In the genomic region with DNA sequence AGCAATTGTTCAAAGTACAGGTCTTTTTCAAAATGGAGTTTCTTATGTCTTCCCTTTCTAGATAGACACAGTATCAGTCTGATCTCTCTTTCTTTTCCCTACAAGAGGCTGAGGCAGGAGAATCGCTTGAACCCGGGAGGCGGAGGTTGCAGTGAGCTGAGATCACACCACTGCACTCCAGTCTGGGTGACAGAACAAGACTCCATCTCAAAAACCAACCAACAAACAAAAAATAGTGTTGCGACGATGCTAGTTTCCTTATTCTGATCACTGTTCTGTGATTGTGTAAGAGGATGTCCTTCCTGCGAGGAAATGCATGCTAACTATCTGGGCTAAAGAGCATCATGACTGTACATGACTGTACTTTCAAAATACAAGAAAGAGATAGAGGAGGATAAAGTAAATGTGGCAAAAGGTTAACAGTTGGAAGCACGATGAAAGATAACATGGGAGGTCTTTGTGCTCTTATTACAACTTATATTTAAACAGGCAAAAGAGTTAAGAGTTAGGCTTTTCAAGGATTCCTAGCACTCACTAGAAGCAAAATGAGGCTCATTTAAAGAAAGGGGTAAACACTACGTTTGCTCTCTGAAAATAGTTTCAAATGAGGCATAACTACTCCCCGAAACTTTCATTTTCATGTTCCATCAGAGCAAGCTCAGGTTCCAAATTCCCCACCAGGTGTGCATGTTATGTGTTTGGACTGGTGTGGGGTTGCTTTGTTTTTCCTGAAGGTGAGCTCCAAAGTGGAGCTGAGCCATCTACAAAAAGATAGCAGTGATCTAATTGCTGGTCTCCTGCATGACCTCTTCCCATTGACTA, we compare ENCODE assay signal across 1 cellular context.
TF ChIP-seq lines count a peak whose summit lies in the region.

No MANE protein-coding gene starts in this region.

TF ChIP-seq in HepG2, 621 proteins besides CTCF, POLR2A, EP300 and RAD21 (continued from another document and continues in another):
- TF ChIP-seq, protein P1, sequence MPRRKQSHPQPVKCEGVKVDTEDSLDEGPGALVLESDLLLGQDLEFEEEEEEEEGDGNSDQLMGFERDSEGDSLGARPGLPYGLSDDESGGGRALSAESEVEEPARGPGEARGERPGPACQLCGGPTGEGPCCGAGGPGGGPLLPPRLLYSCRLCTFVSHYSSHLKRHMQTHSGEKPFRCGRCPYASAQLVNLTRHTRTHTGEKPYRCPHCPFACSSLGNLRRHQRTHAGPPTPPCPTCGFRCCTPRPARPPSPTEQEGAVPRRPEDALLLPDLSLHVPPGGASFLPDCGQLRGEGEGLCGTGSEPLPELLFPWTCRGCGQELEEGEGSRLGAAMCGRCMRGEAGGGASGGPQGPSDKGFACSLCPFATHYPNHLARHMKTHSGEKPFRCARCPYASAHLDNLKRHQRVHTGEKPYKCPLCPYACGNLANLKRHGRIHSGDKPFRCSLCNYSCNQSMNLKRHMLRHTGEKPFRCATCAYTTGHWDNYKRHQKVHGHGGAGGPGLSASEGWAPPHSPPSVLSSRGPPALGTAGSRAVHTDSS (CRISPR knock-in tag; conservative IDR thresholded peaks at IDR 0.05), result no peak
- TF ChIP-seq HNRNPUL1 (IDR thresholded peaks at IDR 0.05; ENCODE audit: low read depth, low read length), result no peak
- TF ChIP-seq, protein P2, sequence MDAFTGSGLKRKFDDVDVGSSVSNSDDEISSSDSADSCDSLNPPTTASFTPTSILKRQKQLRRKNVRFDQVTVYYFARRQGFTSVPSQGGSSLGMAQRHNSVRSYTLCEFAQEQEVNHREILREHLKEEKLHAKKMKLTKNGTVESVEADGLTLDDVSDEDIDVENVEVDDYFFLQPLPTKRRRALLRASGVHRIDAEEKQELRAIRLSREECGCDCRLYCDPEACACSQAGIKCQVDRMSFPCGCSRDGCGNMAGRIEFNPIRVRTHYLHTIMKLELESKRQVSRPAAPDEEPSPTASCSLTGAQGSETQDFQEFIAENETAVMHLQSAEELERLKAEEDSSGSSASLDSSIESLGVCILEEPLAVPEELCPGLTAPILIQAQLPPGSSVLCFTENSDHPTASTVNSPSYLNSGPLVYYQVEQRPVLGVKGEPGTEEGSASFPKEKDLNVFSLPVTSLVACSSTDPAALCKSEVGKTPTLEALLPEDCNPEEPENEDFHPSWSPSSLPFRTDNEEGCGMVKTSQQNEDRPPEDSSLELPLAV (CRISPR knock-in tag; conservative IDR thresholded peaks at IDR 0.05; ENCODE audit: low read depth), result no peak
- no peak for TF ChIP-seq CBX2 (IDR thresholded peaks at IDR 0.05; ENCODE audit: low read depth, low read length)
- no peak for TF ChIP-seq CBX2 (CRISPR knock-in tag; IDR thresholded peaks at IDR 0.05; ENCODE audit: low read depth)
- TF ChIP-seq AGO1 (IDR thresholded peaks at IDR 0.05; ENCODE audit: low read depth, low read length, poor library complexity, severe bottlenecking), result no peak
- no peak for TF ChIP-seq ARHGAP35 (CRISPR knock-in tag; IDR thresholded peaks at IDR 0.05; ENCODE audit: borderline replicate concordance)
- no peak for TF ChIP-seq MIER3 (CRISPR knock-in tag; IDR thresholded peaks at IDR 0.05; ENCODE audit: borderline replicate concordance)
- no peak for TF ChIP-seq MXI1 (IDR thresholded peaks at IDR 0.05; ENCODE audit: borderline replicate concordance, low read depth, low read length)
- TF ChIP-seq, protein P3, sequence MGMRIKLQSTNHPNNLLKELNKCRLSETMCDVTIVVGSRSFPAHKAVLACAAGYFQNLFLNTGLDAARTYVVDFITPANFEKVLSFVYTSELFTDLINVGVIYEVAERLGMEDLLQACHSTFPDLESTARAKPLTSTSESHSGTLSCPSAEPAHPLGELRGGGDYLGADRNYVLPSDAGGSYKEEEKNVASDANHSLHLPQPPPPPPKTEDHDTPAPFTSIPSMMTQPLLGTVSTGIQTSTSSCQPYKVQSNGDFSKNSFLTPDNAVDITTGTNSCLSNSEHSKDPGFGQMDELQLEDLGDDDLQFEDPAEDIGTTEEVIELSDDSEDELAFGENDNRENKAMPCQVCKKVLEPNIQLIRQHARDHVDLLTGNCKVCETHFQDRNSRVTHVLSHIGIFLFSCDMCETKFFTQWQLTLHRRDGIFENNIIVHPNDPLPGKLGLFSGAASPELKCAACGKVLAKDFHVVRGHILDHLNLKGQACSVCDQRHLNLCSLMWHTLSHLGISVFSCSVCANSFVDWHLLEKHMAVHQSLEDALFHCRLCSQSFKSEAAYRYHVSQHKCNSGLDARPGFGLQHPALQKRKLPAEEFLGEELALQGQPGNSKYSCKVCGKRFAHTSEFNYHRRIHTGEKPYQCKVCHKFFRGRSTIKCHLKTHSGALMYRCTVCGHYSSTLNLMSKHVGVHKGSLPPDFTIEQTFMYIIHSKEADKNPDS (CRISPR knock-in tag; IDR thresholded peaks at IDR 0.05), result no peak
- TF ChIP-seq, protein P4, sequence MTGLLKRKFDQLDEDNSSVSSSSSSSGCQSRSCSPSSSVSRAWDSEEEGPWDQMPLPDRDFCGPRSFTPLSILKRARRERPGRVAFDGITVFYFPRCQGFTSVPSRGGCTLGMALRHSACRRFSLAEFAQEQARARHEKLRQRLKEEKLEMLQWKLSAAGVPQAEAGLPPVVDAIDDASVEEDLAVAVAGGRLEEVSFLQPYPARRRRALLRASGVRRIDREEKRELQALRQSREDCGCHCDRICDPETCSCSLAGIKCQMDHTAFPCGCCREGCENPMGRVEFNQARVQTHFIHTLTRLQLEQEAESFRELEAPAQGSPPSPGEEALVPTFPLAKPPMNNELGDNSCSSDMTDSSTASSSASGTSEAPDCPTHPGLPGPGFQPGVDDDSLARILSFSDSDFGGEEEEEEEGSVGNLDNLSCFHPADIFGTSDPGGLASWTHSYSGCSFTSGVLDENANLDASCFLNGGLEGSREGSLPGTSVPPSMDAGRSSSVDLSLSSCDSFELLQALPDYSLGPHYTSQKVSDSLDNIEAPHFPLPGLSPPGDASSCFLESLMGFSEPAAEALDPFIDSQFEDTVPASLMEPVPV (CRISPR knock-in tag; IDR thresholded peaks at IDR 0.05), result no peak
- no peak for TF ChIP-seq NONO (IDR thresholded peaks at IDR 0.05)
- TF ChIP-seq NONO (CRISPR knock-in tag; conservative IDR thresholded peaks at IDR 0.05), result no peak
- TF ChIP-seq ZBTB21 (CRISPR knock-in tag; IDR thresholded peaks at IDR 0.05), result no peak
- TF ChIP-seq FOXO1 (CRISPR knock-in tag; IDR thresholded peaks at IDR 0.05), result peak; percentile 65; the same call in 1 of the 2 replicates
- TF ChIP-seq ZNF674 (CRISPR knock-in tag; IDR thresholded peaks at IDR 0.05; ENCODE audit: low read depth), result no peak
- no peak for TF ChIP-seq SKI (IDR thresholded peaks at IDR 0.05; ENCODE audit: partially characterized antibody)
- TF ChIP-seq CHD2 (IDR thresholded peaks at IDR 0.05; ENCODE audit: low read depth, low read length), result no peak
- no peak; the same call in 1 of the 2 replicates for TF ChIP-seq ZNF878 (CRISPR knock-in tag; IDR thresholded peaks at IDR 0.05)
- TF ChIP-seq KDM1A (CRISPR knock-in tag; IDR thresholded peaks at IDR 0.05), result 0 out of 2 replicates have a peak, but pooled peaks have one; percentile 29
- no peak for TF ChIP-seq SIX4 (CRISPR knock-in tag; IDR thresholded peaks at IDR 0.05)
- TF ChIP-seq RELA (CRISPR knock-in tag; IDR thresholded peaks at IDR 0.05), result no peak
- TF ChIP-seq, protein P5, sequence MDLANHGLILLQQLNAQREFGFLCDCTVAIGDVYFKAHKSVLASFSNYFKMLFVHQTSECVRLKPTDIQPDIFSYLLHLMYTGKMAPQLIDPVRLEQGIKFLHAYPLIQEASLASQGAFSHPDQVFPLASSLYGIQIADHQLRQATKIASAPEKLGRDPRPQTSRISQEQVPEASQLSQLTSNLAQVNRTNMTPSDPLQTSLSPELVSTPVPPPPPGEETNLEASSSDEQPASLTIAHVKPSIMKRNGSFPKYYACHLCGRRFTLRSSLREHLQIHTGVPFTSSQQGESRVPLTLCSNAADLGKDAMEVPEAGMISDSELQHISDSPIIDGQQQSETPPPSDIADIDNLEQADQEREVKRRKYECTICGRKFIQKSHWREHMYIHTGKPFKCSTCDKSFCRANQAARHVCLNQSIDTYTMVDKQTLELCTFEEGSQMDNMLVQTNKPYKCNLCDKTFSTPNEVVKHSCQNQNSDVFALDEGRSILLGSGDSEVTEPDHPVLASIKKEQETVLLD (CRISPR knock-in tag; IDR thresholded peaks at IDR 0.05; ENCODE audit: low read depth), result no peak
- TF ChIP-seq SMAD9 (CRISPR knock-in tag; IDR thresholded peaks at IDR 0.05), result no peak
- TF ChIP-seq, protein P6, sequence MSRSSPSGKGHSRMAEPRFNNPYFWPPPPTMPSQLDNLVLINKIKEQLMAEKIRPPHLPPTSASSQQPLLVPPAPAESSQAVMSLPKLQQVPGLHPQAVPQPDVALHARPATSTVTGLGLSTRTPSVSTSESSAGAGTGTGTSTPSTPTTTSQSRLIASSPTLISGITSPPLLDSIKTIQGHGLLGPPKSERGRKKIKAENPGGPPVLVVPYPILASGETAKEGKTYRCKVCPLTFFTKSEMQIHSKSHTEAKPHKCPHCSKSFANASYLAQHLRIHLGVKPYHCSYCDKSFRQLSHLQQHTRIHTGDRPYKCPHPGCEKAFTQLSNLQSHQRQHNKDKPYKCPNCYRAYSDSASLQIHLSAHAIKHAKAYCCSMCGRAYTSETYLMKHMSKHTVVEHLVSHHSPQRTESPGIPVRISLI (CRISPR knock-in tag; IDR thresholded peaks at IDR 0.05; ENCODE audit: borderline replicate concordance), result peak; percentile 25; the same call in 1 of the 2 replicates
- no peak for TF ChIP-seq ZFP82 (CRISPR knock-in tag; IDR thresholded peaks at IDR 0.05; ENCODE audit: borderline replicate concordance)
- TF ChIP-seq ZNF296 (CRISPR knock-in tag; conservative IDR thresholded peaks at IDR 0.05), result no peak
- no peak for TF ChIP-seq NCOA1 (CRISPR knock-in tag; IDR thresholded peaks at IDR 0.05)
- peak; percentile 50; the same call in 1 of the 2 replicates for TF ChIP-seq ZMYM3 (CRISPR knock-in tag; IDR thresholded peaks at IDR 0.05)
- TF ChIP-seq, protein P7, sequence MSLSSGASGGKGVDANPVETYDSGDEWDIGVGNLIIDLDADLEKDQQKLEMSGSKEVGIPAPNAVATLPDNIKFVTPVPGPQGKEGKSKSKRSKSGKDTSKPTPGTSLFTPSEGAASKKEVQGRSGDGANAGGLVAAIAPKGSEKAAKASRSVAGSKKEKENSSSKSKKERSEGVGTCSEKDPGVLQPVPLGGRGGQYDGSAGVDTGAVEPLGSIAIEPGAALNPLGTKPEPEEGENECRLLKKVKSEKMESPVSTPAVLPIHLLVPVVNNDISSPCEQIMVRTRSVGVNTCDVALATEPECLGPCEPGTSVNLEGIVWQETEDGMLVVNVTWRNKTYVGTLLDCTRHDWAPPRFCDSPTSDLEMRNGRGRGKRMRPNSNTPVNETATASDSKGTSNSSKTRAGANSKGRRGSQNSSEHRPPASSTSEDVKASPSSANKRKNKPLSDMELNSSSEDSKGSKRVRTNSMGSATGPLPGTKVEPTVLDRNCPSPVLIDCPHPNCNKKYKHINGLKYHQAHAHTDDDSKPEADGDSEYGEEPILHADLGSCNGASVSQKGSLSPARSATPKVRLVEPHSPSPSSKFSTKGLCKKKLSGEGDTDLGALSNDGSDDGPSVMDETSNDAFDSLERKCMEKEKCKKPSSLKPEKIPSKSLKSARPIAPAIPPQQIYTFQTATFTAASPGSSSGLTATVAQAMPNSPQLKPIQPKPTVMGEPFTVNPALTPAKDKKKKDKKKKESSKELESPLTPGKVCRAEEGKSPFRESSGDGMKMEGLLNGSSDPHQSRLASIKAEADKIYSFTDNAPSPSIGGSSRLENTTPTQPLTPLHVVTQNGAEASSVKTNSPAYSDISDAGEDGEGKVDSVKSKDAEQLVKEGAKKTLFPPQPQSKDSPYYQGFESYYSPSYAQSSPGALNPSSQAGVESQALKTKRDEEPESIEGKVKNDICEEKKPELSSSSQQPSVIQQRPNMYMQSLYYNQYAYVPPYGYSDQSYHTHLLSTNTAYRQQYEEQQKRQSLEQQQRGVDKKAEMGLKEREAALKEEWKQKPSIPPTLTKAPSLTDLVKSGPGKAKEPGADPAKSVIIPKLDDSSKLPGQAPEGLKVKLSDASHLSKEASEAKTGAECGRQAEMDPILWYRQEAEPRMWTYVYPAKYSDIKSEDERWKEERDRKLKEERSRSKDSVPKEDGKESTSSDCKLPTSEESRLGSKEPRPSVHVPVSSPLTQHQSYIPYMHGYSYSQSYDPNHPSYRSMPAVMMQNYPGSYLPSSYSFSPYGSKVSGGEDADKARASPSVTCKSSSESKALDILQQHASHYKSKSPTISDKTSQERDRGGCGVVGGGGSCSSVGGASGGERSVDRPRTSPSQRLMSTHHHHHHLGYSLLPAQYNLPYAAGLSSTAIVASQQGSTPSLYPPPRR (CRISPR knock-in tag; IDR thresholded peaks at IDR 0.05; ENCODE audit: borderline replicate concordance), result peak; percentile 56; the same call in 1 of the 2 replicates
- TF ChIP-seq ZNF772 (CRISPR knock-in tag; IDR thresholded peaks at IDR 0.05), result 0 out of 2 replicates have a peak, but pooled peaks have one; percentile 49
- no peak for TF ChIP-seq TBX3 (IDR thresholded peaks at IDR 0.05; ENCODE audit: borderline replicate concordance)
- TF ChIP-seq POLR2AphosphoS2 (IDR thresholded peaks at IDR 0.05; ENCODE audit: low read depth, low read length), result no peak
- TF ChIP-seq ZNF235 (CRISPR knock-in tag; IDR thresholded peaks at IDR 0.05; ENCODE audit: borderline replicate concordance), result no peak
- peak; percentile 36; the same call in 1 of the 2 replicates for TF ChIP-seq MEF2D (CRISPR knock-in tag; IDR thresholded peaks at IDR 0.05)
- no peak for TF ChIP-seq ZSCAN30 (CRISPR knock-in tag; IDR thresholded peaks at IDR 0.05)
- TF ChIP-seq, protein P8, sequence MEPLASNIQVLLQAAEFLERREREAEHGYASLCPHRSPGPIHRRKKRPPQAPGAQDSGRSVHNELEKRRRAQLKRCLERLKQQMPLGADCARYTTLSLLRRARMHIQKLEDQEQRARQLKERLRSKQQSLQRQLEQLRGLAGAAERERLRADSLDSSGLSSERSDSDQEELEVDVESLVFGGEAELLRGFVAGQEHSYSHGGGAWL (CRISPR knock-in tag; IDR thresholded peaks at IDR 0.05), result no peak
- no peak for TF ChIP-seq ZNF652 (CRISPR knock-in tag; IDR thresholded peaks at IDR 0.05; ENCODE audit: borderline replicate concordance, low read depth)
- peak; percentile 98 for TF ChIP-seq RXRB (CRISPR knock-in tag; IDR thresholded peaks at IDR 0.05; ENCODE audit: borderline replicate concordance)
- TF ChIP-seq STAT5B (CRISPR knock-in tag; IDR thresholded peaks at IDR 0.05), result no peak
- no peak for TF ChIP-seq ZNF569 (CRISPR knock-in tag; IDR thresholded peaks at IDR 0.05; ENCODE audit: borderline replicate concordance)
- no peak for TF ChIP-seq SMAD1 (CRISPR knock-in tag; IDR thresholded peaks at IDR 0.05; ENCODE audit: borderline replicate concordance, low read depth)
- no peak for TF ChIP-seq DNMT1 (CRISPR knock-in tag; IDR thresholded peaks at IDR 0.05)
- no peak for TF ChIP-seq RORA (CRISPR knock-in tag; IDR thresholded peaks at IDR 0.05)
- TF ChIP-seq ZKSCAN8 (CRISPR knock-in tag; IDR thresholded peaks at IDR 0.05; ENCODE audit: borderline replicate concordance), result peak; percentile 12; the same call in 1 of the 2 replicates
- TF ChIP-seq ZNF3 (CRISPR knock-in tag; IDR thresholded peaks at IDR 0.05), result no peak
- TF ChIP-seq MED13 (CRISPR knock-in tag; IDR thresholded peaks at IDR 0.05), result no peak
- 0 out of 2 replicates have a peak, but pooled peaks have one; percentile 24 for TF ChIP-seq PHF8 (CRISPR knock-in tag; IDR thresholded peaks at IDR 0.05)
- TF ChIP-seq, protein P9, sequence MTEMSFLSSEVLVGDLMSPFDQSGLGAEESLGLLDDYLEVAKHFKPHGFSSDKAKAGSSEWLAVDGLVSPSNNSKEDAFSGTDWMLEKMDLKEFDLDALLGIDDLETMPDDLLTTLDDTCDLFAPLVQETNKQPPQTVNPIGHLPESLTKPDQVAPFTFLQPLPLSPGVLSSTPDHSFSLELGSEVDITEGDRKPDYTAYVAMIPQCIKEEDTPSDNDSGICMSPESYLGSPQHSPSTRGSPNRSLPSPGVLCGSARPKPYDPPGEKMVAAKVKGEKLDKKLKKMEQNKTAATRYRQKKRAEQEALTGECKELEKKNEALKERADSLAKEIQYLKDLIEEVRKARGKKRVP (CRISPR knock-in tag; IDR thresholded peaks at IDR 0.05), result peak in 1 of 2 experiments; percentile 43; a peak in 1 of 4 replicates
- TF ChIP-seq CENPT (CRISPR knock-in tag; IDR thresholded peaks at IDR 0.05; ENCODE audit: low read depth), result no peak
- TF ChIP-seq TOPORS (CRISPR knock-in tag; IDR thresholded peaks at IDR 0.05), result no peak
